In genomic region chr1:36650200-36651065, GRCh38 we compare ENCODE assay signal across 8 cellular contexts.
DNase-seq lines count a peak whose midpoint lies in the region; ATAC-seq, FAIRE-seq and TF ChIP-seq lines count a peak whose summit lies in the region.

No MANE protein-coding gene starts in this region.

- no peak overlapping the region for H3K4me3 ChIP-seq in pancreas

- H3K4me1 Mint-ChIP-seq in type B pancreatic cell (ENCODE audit: unreplicated experiment) = peaks cover 5% of the 10 kb centered on the region

- H3K9me3 Mint-ChIP-seq in type B pancreatic cell = no peaks in the 10 kb centered on the region

- H3K27me3 ChIP-seq in pancreas = peaks cover 0 to 4% (median 0%) of the 10 kb centered on the region in 4 donors

- no peaks in the 10 kb centered on the region for H3K4me1 ChIP-seq in pancreas

- ATAC-seq in pancreas = peak; percentile 72 to 95 (median 90)
- ATAC-seq in GM21786 (IDR thresholded peaks at IDR 0.05; ENCODE audit: unreplicated experiment) = no peak

- H3K27ac Mint-ChIP-seq in type B pancreatic cell = no peak overlapping the region

- no peak for FAIRE-seq in pancreas (lab: Jason Lieb, UNC)

- peak; percentile 81 for DNase-seq in COLO668 (lab: John Stamatoyannopoulos, UW; ENCODE audit: unreplicated experiment)
- DNase-seq in HuH-7.5 (ENCODE audit: low spot score) = peak; percentile 49
- peak; percentile 40 for DNase-seq in RPMI7951 (ENCODE audit: low read depth)
- peak; percentile 85 for DNase-seq in activated effector memory CD4-positive, alpha-beta T cell treated with anti-CD3 and anti-CD28 coated beads, Interleukin-2, amount 50 U/mL, for 16 hours
- peak; percentile 69 for DNase-seq in germinal center (ENCODE audit: low spot score)
- peak in 5 of 6 donors; percentile 42 to 87 (median 73) for DNase-seq in pancreas
- DNase-seq in type B pancreatic cell (ENCODE audit: extremely low spot score, unreplicated experiment) = peak; percentile 77

- TF ChIP-seq CTCF in pancreas (IDR thresholded peaks at IDR 0.05) = peak; percentile 84 to 97 (median 88)
- peak; percentile 90 for TF ChIP-seq CTCF in type B pancreatic cell (conservative IDR thresholded peaks at IDR 0.05)

- intact Hi-C loops in pancreas (cut with DNase I) = no loop called here

- 28 to 31% methylated on average over 14 of the region's 14 CpGs for WGBS in pancreas, 2 donors

- peaks cover 51% of the 10 kb centered on the region for H3K27me3 Mint-ChIP-seq in type B pancreatic cell

- no peaks in the 10 kb centered on the region for H3K36me3 ChIP-seq in pancreas

- H3K9me3 ChIP-seq in pancreas = no peaks in the 10 kb centered on the region

- H3K27ac ChIP-seq in pancreas = no peak overlapping the region

- H3K36me3 Mint-ChIP-seq in type B pancreatic cell = no peaks in the 10 kb centered on the region

- no peak overlapping the region for H3K4me3 Mint-ChIP-seq in type B pancreatic cell
